ENCODE assay signal across 17 cellular contexts in genomic region chr2:61722311-61722710, GRCh38.
DNase-seq lines count a peak whose midpoint lies in the region; TF ChIP-seq lines count a peak whose summit lies in the region.
"Had no signal": no experiment of that assay in that cellular context is flagged by ENCODE, and none has a peak within 500 bp of the region (broad histone marks: within the 10 kb centered on the region; RNA-seq: fewer than 3 reads in every experiment).

No MANE protein-coding gene starts in this region.

- 78 to 84% methylated on average over 1 of the region's 1 CpG for WGBS in testis, 2 donors

- H3K4me1 ChIP-seq in skeletal muscle tissue (ENCODE audit: control insufficient read depth in 3 of 3, insufficient read depth in 3 of 3, low read length in 3 of 3) (peaks cover 16 to 42% (median 39%) of the 10 kb centered on the region in 3 donors), testis (no peaks in the 10 kb centered on the region)
- H3K4me1 ChIP-seq: BE2C had no signal

- H3K27me3 ChIP-seq in skeletal muscle tissue (ENCODE audit: control insufficient read depth in 3 of 3, insufficient read depth in 3 of 3, low read length in 3 of 3) (no peaks in the 10 kb centered on the region), testis (no peaks in the 10 kb centered on the region)
- H3K27me3 ChIP-seq: BE2C had no signal

- intact Hi-C loops in testis (cut with DNase I; ENCODE audit: low total_unique reads), result no loop called here

- H3K9ac ChIP-seq in skeletal muscle tissue (ENCODE audit: low read depth in 1 of 3, low read length in 3 of 3), result no peak overlapping the region

- H3K4me3 ChIP-seq in skeletal muscle tissue (ENCODE audit: low read length in 3 of 3) (no peak overlapping the region), testis (no peak overlapping the region)

- TF ChIP-seq CTCF in testis (IDR thresholded peaks at IDR 0.05), result no peak

- H3K36me3 ChIP-seq in skeletal muscle tissue (ENCODE audit: control insufficient read depth in 3 of 3, insufficient read depth in 3 of 3, low read length in 3 of 3) (no peaks in the 10 kb centered on the region), testis (ENCODE audit: low read depth, missing control alignments) (no peaks in the 10 kb centered on the region)
- H3K36me3 ChIP-seq: BE2C had no signal

- peak; percentile 76 for DNase-seq in NCI-H146 (lab: John Stamatoyannopoulos, UW)
- DNase-seq in NCI-H146 treated with DMSO at 0.1 percent for 48 hours (lab: John Stamatoyannopoulos, UW; ENCODE audit: unreplicated experiment), result peak; percentile 59
- peak; percentile 35 for DNase-seq in myocyte (ENCODE audit: low read depth)
- no peak for DNase-seq in effector CD4-positive, alpha-beta T cell
- DNase-seq in testis, result no peak
- DNase-seq: ACHN; BE2C; C1 segment of cervical spinal cord; CD4-positive, CD25-positive, alpha-beta regulatory T cell; CD8-positive, alpha-beta memory T cell; COR-L47; DMS153; DMS79; GF-D8; GOT3; H7 had no signal

- H3K27ac ChIP-seq in skeletal muscle tissue (ENCODE audit: low read depth, low read length), result peak overlapping the region; percentile 52
- H3K27ac ChIP-seq in testis, result no peak overlapping the region

- H3K9me3 ChIP-seq in skeletal muscle tissue (ENCODE audit: control insufficient read depth in 3 of 3, low read length in 3 of 3), result peaks cover 4% of the 10 kb centered on the region in 3 donors
- no peaks in the 10 kb centered on the region for H3K9me3 ChIP-seq in testis
- H3K9me3 ChIP-seq: BE2C had no signal

- no peak for TF ChIP-seq POLR2A in testis (IDR thresholded peaks at IDR 0.05)

Comparison
In these comparisons a context has a peak if more than half of its experiments do, and no peak if none do; other contexts are left out.
1. DNase-seq: peak in NCI-H146 (single experiment), NCI-H146 treated with DMSO at 0.1 percent for 48 hours (single experiment) and myocyte (single experiment); none in effector CD4-positive, alpha-beta T cell (single experiment) and testis (single experiment).